In genomic region chr9:133792721-133793470, GRCh38 we compare ENCODE assay signal across 8 cellular contexts. TPM values are rescaled to one million over a fixed set of nuclear protein-coding genes. Genes with fewer than 3 reads are reported as not detected.
A peak's percentile ranks its signal among the peaks of the same experiment; 100 is the strongest.
DNase-seq lines count a peak whose midpoint lies in the region; ATAC-seq, FAIRE-seq and TF ChIP-seq lines count a peak whose summit lies in the region.

No MANE protein-coding gene starts in this region.

- ATAC-seq in CD4-positive, CD25-positive, alpha-beta regulatory T cell (ENCODE audit: low read depth in 2 of 2) = peak; percentile 48 to 62
- ATAC-seq in WTC11 (peak; percentile 83), HG02623 (IDR thresholded peaks at IDR 0.05; ENCODE audit: unreplicated experiment) (no peak)

- no peak overlapping the region for H3K4me3 ChIP-seq in CD4-positive, CD25-positive, alpha-beta regulatory T cell (ENCODE audit: low read depth, low read length)
- H3K4me3 ChIP-seq in Karpas-422 (ENCODE audit: low read length) = no peak overlapping the region

- peak overlapping the region in 1 of 4 donors; percentile 43 for H3K4me3 Mint-ChIP-seq in CD4-positive, CD25-positive, alpha-beta regulatory T cell
- no peak overlapping the region for H3K4me3 Mint-ChIP-seq in WTC11

- no peaks in the 10 kb centered on the region for H3K9me2 ChIP-seq in Karpas-422 (replicated peaks; ENCODE audit: insufficient read depth, low read length)

- peak; percentile 21 to 26 (median 23) for DNase-seq in CD4-positive, CD25-positive, alpha-beta regulatory T cell
- DNase-seq in GM19239 (ENCODE audit: insufficient read length, low spot score) (peak; percentile 85), Karpas-422 (peak; percentile 79), WTC11 (ENCODE audit: low spot score) (peak; percentile 80), cerebellar cortex (ENCODE audit: low spot score) (peak; percentile 64), kidney tubule cell (ENCODE audit: low spot score) (peak; percentile 86)
- peak; percentile 21 for DNase-seq in stimulated activated CD4-positive, alpha-beta T cell treated with anti-CD3 and anti-CD28 coated beads, Interleukin-2, amount 100 ng/mL, for 4 hours (ENCODE audit: low read depth)

- H3K9me3 Mint-ChIP-seq in CD4-positive, CD25-positive, alpha-beta regulatory T cell = no peaks in the 10 kb centered on the region
- H3K9me3 Mint-ChIP-seq in WTC11 = no peaks in the 10 kb centered on the region

- peaks cover 11% of the 10 kb centered on the region; the same call in 1 of the 2 replicates for H4K20me1 ChIP-seq in Karpas-422 (ENCODE audit: insufficient read depth, low read depth, low read length)

- peaks cover 0 to 5% (median 2%) of the 10 kb centered on the region in 4 donors for H3K4me1 Mint-ChIP-seq in CD4-positive, CD25-positive, alpha-beta regulatory T cell
- no peaks in the 10 kb centered on the region for H3K4me1 Mint-ChIP-seq in WTC11

- peak overlapping the region; percentile 7 for H3K4me2 ChIP-seq in Karpas-422 (ENCODE audit: low read depth, low read length, poor library complexity, severe bottlenecking)

- H3K27me3 Mint-ChIP-seq in CD4-positive, CD25-positive, alpha-beta regulatory T cell = no peaks in the 10 kb centered on the region
- H3K27me3 Mint-ChIP-seq in WTC11 (ENCODE audit: low read depth) = no peaks in the 10 kb centered on the region

- peaks cover 2% of the 10 kb centered on the region for H3K4me1 ChIP-seq in CD4-positive, CD25-positive, alpha-beta regulatory T cell (ENCODE audit: control insufficient read depth, insufficient read depth, low read length, poor library complexity, severe bottlenecking)
- peaks cover 23% of the 10 kb centered on the region for H3K4me1 ChIP-seq in Karpas-422 (ENCODE audit: low read length)

- POLR2A ChIA-PET in WTC11 (lab: Charles Lee) = interaction anchor here (0.6 kb wide), 1 partner anchor 175 kb away, joined by 5 read pairs; no protein-coding TSS in a partner anchor

- FAIRE-seq in GM19239 (lab: Jason Lieb, UNC) = peak; percentile 91

- H3K36me3 Mint-ChIP-seq in CD4-positive, CD25-positive, alpha-beta regulatory T cell = no peaks in the 10 kb centered on the region
- peaks cover 8% of the 10 kb centered on the region; the same call in 1 of the 2 replicates for H3K36me3 Mint-ChIP-seq in WTC11

- H3K36me3 ChIP-seq in CD4-positive, CD25-positive, alpha-beta regulatory T cell (ENCODE audit: control insufficient read depth, insufficient read depth, low read length) = no peaks in the 10 kb centered on the region
- H3K36me3 ChIP-seq in Karpas-422 (ENCODE audit: insufficient read depth, low read length) = no peaks in the 10 kb centered on the region

- CTCF ChIA-PET in WTC11 (lab: Charles Lee) = interaction anchor here (1.2 to 3.3 kb wide), 5 partner anchors 10 to 233 kb away, joined by 3 to 18 read pairs (median 8); no protein-coding TSS in a partner anchor

- no peaks in the 10 kb centered on the region for H3K27me3 ChIP-seq in CD4-positive, CD25-positive, alpha-beta regulatory T cell (ENCODE audit: control insufficient read depth, insufficient read depth, low read length)
- no peaks in the 10 kb centered on the region for H3K27me3 ChIP-seq in Karpas-422 (ENCODE audit: low read length)

- no peaks in the 10 kb centered on the region for H3K9me3 ChIP-seq in CD4-positive, CD25-positive, alpha-beta regulatory T cell (ENCODE audit: control insufficient read depth in 2 of 2, low read length in 2 of 2)
- no peaks in the 10 kb centered on the region for H3K9me3 ChIP-seq in Karpas-422 (ENCODE audit: low read length)

- no peak overlapping the region for H3K9ac ChIP-seq in Karpas-422 (ENCODE audit: low read length)

- peak; percentile 81 for TF ChIP-seq CTCF in WTC11 (IDR thresholded peaks at IDR 0.05)

- no peaks in the 10 kb centered on the region for H3K79me2 ChIP-seq in Karpas-422 (ENCODE audit: low read length)

- no peak overlapping the region for H3K27ac ChIP-seq in CD4-positive, CD25-positive, alpha-beta regulatory T cell (ENCODE audit: insufficient read depth, low read length, poor library complexity, severe bottlenecking)
- no peak overlapping the region for H3K27ac ChIP-seq in Karpas-422 (ENCODE audit: low read length)

- H2AFZ ChIP-seq in Karpas-422 (ENCODE audit: low read length) = no peak overlapping the region

- no peak overlapping the region for H3K27ac Mint-ChIP-seq in CD4-positive, CD25-positive, alpha-beta regulatory T cell
- H3K27ac Mint-ChIP-seq in WTC11 = no peak overlapping the region; the same call in 1 of the 2 replicates

TF ChIP-seq in WTC11, 78 proteins besides CTCF, POLR2A, EP300 and RAD21 (continues in another document):
- TF ChIP-seq ZNF425 (CRISPR knock-in tag; conservative IDR thresholded peaks at IDR 0.05) = no peak
- no peak for TF ChIP-seq GRHL2 (CRISPR knock-in tag; IDR thresholded peaks at IDR 0.05; ENCODE audit: insufficient replicate concordance, severe bottlenecking)
- no peak for TF ChIP-seq NFATC4 (CRISPR knock-in tag; IDR thresholded peaks at IDR 0.05)
- TF ChIP-seq MXD4 (CRISPR knock-in tag; IDR thresholded peaks at IDR 0.05; ENCODE audit: borderline replicate concordance) = no peak
- 0 out of 2 replicates have a peak, but pooled peaks have one; percentile 49 for TF ChIP-seq SP1 (CRISPR knock-in tag; conservative IDR thresholded peaks at IDR 0.05)
- TF ChIP-seq ZBTB43 (CRISPR knock-in tag; IDR thresholded peaks at IDR 0.05) = no peak
- TF ChIP-seq NFE2L1 (CRISPR knock-in tag; IDR thresholded peaks at IDR 0.05) = no peak
- no peak for TF ChIP-seq ELF4 (CRISPR knock-in tag; IDR thresholded peaks at IDR 0.05; ENCODE audit: low read depth)
- no peak for TF ChIP-seq RELA (CRISPR knock-in tag; IDR thresholded peaks at IDR 0.05; ENCODE audit: borderline replicate concordance)
- no peak for TF ChIP-seq ZNF317 (CRISPR knock-in tag; IDR thresholded peaks at IDR 0.05; ENCODE audit: borderline replicate concordance, low read depth)
- TF ChIP-seq ZNF423 (CRISPR knock-in tag; IDR thresholded peaks at IDR 0.05) = peak; percentile 76; the same call in 1 of the 2 replicates
- no peak for TF ChIP-seq ARID4B (CRISPR knock-in tag; IDR thresholded peaks at IDR 0.05; ENCODE audit: borderline replicate concordance)
- no peak for TF ChIP-seq NR2C2 (CRISPR knock-in tag; IDR thresholded peaks at IDR 0.05)

RNA-seq across cellular contexts. Expression of gene SARDH, which starts 54.7 kb away (rescaled TPM):
- total RNA-seq in CD4-positive, CD25-positive, alpha-beta regulatory T cell = 15.6 TPM
- 1 to 10 TPM; 5.8 to 9.7 (median 8.2) TPM for polyA plus RNA-seq in CD4-positive, CD25-positive, alpha-beta regulatory T cell
- total RNA-seq in Karpas-422 (2014; rRNA removed; shearing (Covaris generic); ENCODE audit: low replicate concordance) = not detected in 2 replicates
- 8.5 to 15.2 TPM (median 13.7 TPM) in 3 replicates for total RNA-seq in WTC11 (2021)

Comparison
In these comparisons a context has a peak if more than half of its experiments do, and no peak if none do; other contexts are left out.
1. DNase-seq: peak in every context shown above with its lines; median percentile 86 in kidney tubule cell; 85 in GM19239; 80 in WTC11; 79 in Karpas-422; 64 in cerebellar cortex; 23 in CD4-positive, CD25-positive, alpha-beta regulatory T cell; 21 in stimulated activated CD4-positive, alpha-beta T cell treated with anti-CD3 and anti-CD28 coated beads, Interleukin-2, amount 100 ng/mL, for 4 hours.